ENCODE assay signal across 9 cellular contexts in the genomic region with DNA sequence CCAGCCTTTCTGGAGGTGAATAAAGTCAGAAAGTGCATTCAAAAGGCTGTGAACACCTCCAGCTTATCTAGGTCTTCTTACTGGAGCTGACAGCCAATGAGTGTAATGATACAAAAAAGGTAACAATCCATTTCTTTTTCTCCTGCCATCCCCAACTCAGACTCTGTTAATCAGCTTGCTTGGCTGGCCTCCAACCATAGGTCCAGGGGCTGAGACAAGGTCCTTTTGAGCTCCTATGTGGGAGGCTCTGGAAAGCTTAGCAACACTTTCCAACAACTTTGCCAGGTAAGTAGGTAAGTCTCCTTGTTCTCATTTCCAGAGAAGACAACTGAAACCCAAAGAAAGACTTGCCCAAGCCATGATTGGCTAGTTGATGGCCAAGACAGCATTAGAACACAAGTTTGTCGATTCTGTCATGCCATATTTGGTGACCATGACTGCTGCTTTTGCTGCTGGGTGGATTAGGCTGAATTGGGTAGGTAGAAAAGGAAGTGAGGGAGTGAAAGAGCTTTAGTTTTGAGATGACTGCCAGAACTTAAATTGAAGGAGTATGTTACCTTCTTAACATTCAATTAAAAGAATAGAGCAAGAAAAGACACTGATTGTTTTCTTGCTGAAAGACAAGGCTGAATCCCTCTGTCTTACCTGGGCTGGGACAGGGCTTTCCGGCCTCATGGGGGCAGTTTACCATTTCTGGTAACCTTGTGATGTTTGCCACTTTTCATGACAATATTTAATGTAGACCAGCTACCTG. TPM values are rescaled to one million over a fixed set of nuclear protein-coding genes. Genes with fewer than 3 reads are reported as not detected.
DNase-seq lines count a peak whose midpoint lies in the region; ATAC-seq and TF ChIP-seq lines count a peak whose summit lies in the region.
"Had no signal": no experiment of that assay in that cellular context is flagged by ENCODE, and none has a peak within 500 bp of the region (broad histone marks: within the 10 kb centered on the region; RNA-seq: fewer than 3 reads in every experiment).

No MANE protein-coding gene starts in this region.

- no peak for DNase-seq in T-helper 2 cell treated with Interferon-gamma antibody and Interleukin-4, amounts not matched to agents 5 μg/mL and 100 μg/mL, for 36 hours (ENCODE audit: low spot score)
- DNase-seq in natural killer cell (no peak), GM10248 (ENCODE audit: extremely low spot score) (no peak), glomerular visceral epithelial cell (ENCODE audit: extremely low spot score) (no peak), NCI-H526 treated with DMSO at 0.1 percent for 48 hours (lab: John Stamatoyannopoulos, UW) (no peak), heart right ventricle (no peak)
- DNase-seq: MM.1S had no signal

- peaks cover 75% of the 10 kb centered on the region for H3K4me1 Mint-ChIP-seq in T-helper 2 cell treated with Interferon-gamma antibody and Interleukin-4, amounts not matched to agents 5 μg/mL and 100 μg/mL, for 36 hours (ENCODE audit: low read depth)
- H3K4me1 Mint-ChIP-seq in natural killer cell = peaks cover 87 to 91% of the 10 kb centered on the region in 2 donors

- H3K4me3 Mint-ChIP-seq in T-helper 2 cell treated with Interferon-gamma antibody and Interleukin-4, amounts not matched to agents 5 μg/mL and 100 μg/mL, for 36 hours = peak overlapping the region; percentile 84
- peak overlapping the region; percentile 41 for H3K4me3 Mint-ChIP-seq in natural killer cell

- intact Hi-C loops in natural killer cell (cut with micrococcal nuclease) = no loop called here
- intact Hi-C loops in heart right ventricle (cut with DNase I) = no loop called here

- H3K9me3 ChIP-seq in heart right ventricle = no peaks in the 10 kb centered on the region

- peak overlapping the region; percentile 90 for H3K27ac Mint-ChIP-seq in T-helper 2 cell treated with Interferon-gamma antibody and Interleukin-4, amounts not matched to agents 5 μg/mL and 100 μg/mL, for 36 hours
- peak overlapping the region; percentile 75 to 82 for H3K27ac Mint-ChIP-seq in natural killer cell

- H3K27ac ChIP-seq in heart right ventricle = peak overlapping the region in 3 of 10 donors; percentile 12 to 88 (median 48)

- peaks cover 0 to 7% (median 0%) of the 10 kb centered on the region in 7 donors for H3K27me3 ChIP-seq in heart right ventricle

- POLR2A ChIA-PET in GM10248 (lab: Yijun Ruan, JAX) = no interaction called here

- H3K27me3 Mint-ChIP-seq in T-helper 2 cell treated with Interferon-gamma antibody and Interleukin-4, amounts not matched to agents 5 μg/mL and 100 μg/mL, for 36 hours (ENCODE audit: low read depth) = no peaks in the 10 kb centered on the region
- no peaks in the 10 kb centered on the region for H3K27me3 Mint-ChIP-seq in natural killer cell (ENCODE audit: low read depth in 2 of 2)

- peaks cover 35% of the 10 kb centered on the region for H3K36me3 Mint-ChIP-seq in T-helper 2 cell treated with Interferon-gamma antibody and Interleukin-4, amounts not matched to agents 5 μg/mL and 100 μg/mL, for 36 hours (ENCODE audit: low read depth)
- no peaks in the 10 kb centered on the region for H3K36me3 Mint-ChIP-seq in natural killer cell

- CTCF ChIA-PET in GM10248 (lab: Yijun Ruan, JAX) = interaction anchor here (0.8 to 6.1 kb wide), 6 partner anchors 9 to 711 kb away, joined by 3 to 45 read pairs (median 8); no protein-coding TSS in a partner anchor

- TF ChIP-seq CTCF in natural killer cell (IDR thresholded peaks at IDR 0.05) (no peak), GM10248 (IDR thresholded peaks at IDR 0.05; ENCODE audit: control extremely low read depth, extremely low read depth, low read depth, missing control alignments) (no peak), heart right ventricle (IDR thresholded peaks at IDR 0.05) (no peak)

- peak; percentile 31 for ATAC-seq in GM18498 (IDR thresholded peaks at IDR 0.05; ENCODE audit: unreplicated experiment)
- ATAC-seq in GM21576 (IDR thresholded peaks at IDR 0.05; ENCODE audit: unreplicated experiment) = peak; percentile 27
- ATAC-seq in natural killer cell = no peak
- no peak for ATAC-seq in heart right ventricle

- WGBS in heart right ventricle, 2 donors = 80% methylated on average over 2 of the region's 2 CpGs

- H3K36me3 ChIP-seq in heart right ventricle = peaks cover 0 to 18% (median 0%) of the 10 kb centered on the region in 9 donors

- no peaks in the 10 kb centered on the region for H3K9me3 Mint-ChIP-seq in T-helper 2 cell treated with Interferon-gamma antibody and Interleukin-4, amounts not matched to agents 5 μg/mL and 100 μg/mL, for 36 hours
- no peaks in the 10 kb centered on the region for H3K9me3 Mint-ChIP-seq in natural killer cell

- peak overlapping the region in 5 of 10 donors; percentile 17 to 53 (median 19) for H3K4me3 ChIP-seq in heart right ventricle

- H3K4me1 ChIP-seq in heart right ventricle = peaks cover 0 to 91% (median 0%) of the 10 kb centered on the region in 9 donors

RNA-seq across cellular contexts. Expression of gene VSIG4, which starts 22.8 kb away (rescaled TPM):
- total RNA-seq in natural killer cell (1 to 10 TPM in 1 of 3 donors, under 1 TPM in 1, not detected in 1; 0.32 to 1.3 TPM), heart right ventricle (100 to 1,000 TPM in 1 of 10 donors, 10 to 100 TPM in 4, 1 to 10 TPM in 5; 2.9 to 106 (median 9.0) TPM)
- polyA plus RNA-seq in heart right ventricle = 10 to 100 TPM; 17.5 to 32.0 TPM

Comparison
In these comparisons a context has a peak if more than half of its experiments do, and no peak if none do; other contexts are left out.
1. ATAC-seq: peak in GM18498 (single experiment) and GM21576 (single experiment); none in natural killer cell (0 of 3) and heart right ventricle (0 of 8).